30 cellular contexts compared by ENCODE assay signal in the genomic region with DNA sequence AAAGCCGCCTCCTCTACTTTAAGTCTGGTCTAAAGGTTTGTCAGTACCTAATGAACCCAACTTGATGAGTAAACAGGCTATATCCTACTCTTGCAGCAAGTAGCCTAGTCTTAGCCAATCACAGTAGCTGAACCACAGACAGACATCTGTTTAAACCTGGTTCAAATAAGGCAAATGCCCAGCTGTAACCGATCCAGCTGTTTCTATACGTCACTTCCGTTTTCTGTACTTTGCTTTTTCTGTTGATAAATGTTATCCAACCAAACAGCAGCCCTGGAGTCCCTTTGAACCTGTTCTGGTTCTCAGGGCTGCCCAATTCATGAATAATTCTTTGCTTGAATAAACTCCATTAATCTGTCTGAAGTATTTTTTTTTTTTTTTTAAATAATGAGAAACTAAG.
"Had no signal": no experiment of that assay in that cellular context is flagged by ENCODE, and none has a peak within 500 bp of the region (broad histone marks: within the 10 kb centered on the region; RNA-seq: fewer than 3 reads in every experiment).

No MANE protein-coding gene starts in this region.

- H3K36me3 Mint-ChIP-seq: activated naive CD8-positive, alpha-beta T cell treated with anti-CD3 and anti-CD28 coated beads for 36 hours had no signal

- H3K27me3 ChIP-seq: brain microvascular endothelial cell, SJCRH30 had no signal

- ATAC-seq: activated CD8-positive, alpha-beta T cell treated with anti-CD3 and anti-CD28 coated beads for 36 hours; activated T-cell treated with anti-CD3 and anti-CD28 coated beads, Interleukin-2, amount 50 U/mL, for 72 hours; activated T-helper 17 cell treated with anti-CD3 and anti-CD28 coated beads, Interleukin-2, amount 50 U/mL, for 72 hours; Panc1 had no signal

- H3K9me3 Mint-ChIP-seq: activated CD4-positive, alpha-beta T cell treated with anti-CD3 and anti-CD28 coated beads, Interleukin-2, amount 10 ng/mL, durations not matched to agents 24 days and 14 days; activated CD8-positive, alpha-beta T cell treated with anti-CD3 and anti-CD28 coated beads for 36 hours; activated naive CD8-positive, alpha-beta T cell treated with anti-CD3 and anti-CD28 coated beads for 36 hours; activated T-cell treated with anti-CD3 and anti-CD28 coated beads, Interleukin-2, amount 50 U/mL, for 72 hours; activated T-helper 17 cell treated with anti-CD3 and anti-CD28 coated beads, Interleukin-2, amount 50 U/mL, for 72 hours had no signal

- DNase-seq: activated CD4-positive, alpha-beta T cell treated with anti-CD3 and anti-CD28 coated beads, Interleukin-2, amount 10 ng/mL, durations not matched to agents 24 days and 14 days; activated CD4-positive, alpha-beta T cell treated with anti-CD3 and anti-CD28 coated beads, Interleukin-2, amount 50 U/mL, for 4 hours; activated CD4-positive, CD25-positive, alpha-beta regulatory T cell; activated CD8-positive, alpha-beta T cell treated with anti-CD3 and anti-CD28 coated beads for 36 hours; activated effector memory CD4-positive, alpha-beta T cell treated with anti-CD3 and anti-CD28 coated beads, Interleukin-2, amount 50 U/mL, for 16 hours; activated naive CD4-positive, alpha-beta T cell; activated naive CD4-positive, alpha-beta T cell treated with anti-CD3 and anti-CD28 coated beads, Interleukin-2, amount 50 U/mL, for 16 hours; activated naive CD8-positive, alpha-beta T cell treated with anti-CD3 and anti-CD28 coated beads for 36 hours; activated T-cell treated with anti-CD3 and anti-CD28 coated beads, Interleukin-2, amount 50 U/mL, for 1 hour; activated T-cell treated with anti-CD3 and anti-CD28 coated beads, Interleukin-2, amount 50 U/mL, for 72 hours; amniotic stem cell; aorta; brain microvascular endothelial cell; central memory CD4-positive, alpha-beta T cell; Karpas-422; NCI-H1048; NCI-H1105 treated with DMSO at 0.1 percent for 48 hours; NCI-H1436; NCI-H1694; NCI-H2029; NCI-H345; NCI-H524 treated with DMSO at 0.1 percent for 48 hours; NK-92 treated with Interleukin-12 subunit alpha and Interleukin-12 subunit beta, amount 100 ng/mL, for 24 hours; SHP77; SJCRH30; T1000; WERI-Rb-1 had no signal

- H3K9me3 ChIP-seq: SJCRH30 had no signal

- H3K36me3 ChIP-seq: brain microvascular endothelial cell, SJCRH30, WERI-Rb-1 had no signal

- H3K4me1 Mint-ChIP-seq: activated T-helper 17 cell treated with anti-CD3 and anti-CD28 coated beads, Interleukin-2, amount 50 U/mL, for 72 hours had no signal

- H3K4me3 ChIP-seq: SJCRH30, SK-N-MC had no signal

- H3K4me1 ChIP-seq: SJCRH30 had no signal

- H3K27ac ChIP-seq: brain microvascular endothelial cell, SJCRH30, SK-N-MC, WERI-Rb-1 had no signal

- H3K4me3 Mint-ChIP-seq: activated CD4-positive, alpha-beta T cell treated with anti-CD3 and anti-CD28 coated beads, Interleukin-2, amount 10 ng/mL, durations not matched to agents 24 days and 14 days; activated CD8-positive, alpha-beta T cell treated with anti-CD3 and anti-CD28 coated beads for 36 hours; activated naive CD8-positive, alpha-beta T cell treated with anti-CD3 and anti-CD28 coated beads for 36 hours; activated T-cell treated with anti-CD3 and anti-CD28 coated beads, Interleukin-2, amount 50 U/mL, for 72 hours; activated T-helper 17 cell treated with anti-CD3 and anti-CD28 coated beads, Interleukin-2, amount 50 U/mL, for 72 hours had no signal

- H3K27ac Mint-ChIP-seq: activated CD4-positive, alpha-beta T cell treated with anti-CD3 and anti-CD28 coated beads, Interleukin-2, amount 10 ng/mL, durations not matched to agents 24 days and 14 days; activated CD8-positive, alpha-beta T cell treated with anti-CD3 and anti-CD28 coated beads for 36 hours; activated naive CD8-positive, alpha-beta T cell treated with anti-CD3 and anti-CD28 coated beads for 36 hours; activated T-cell treated with anti-CD3 and anti-CD28 coated beads, Interleukin-2, amount 50 U/mL, for 72 hours; activated T-helper 17 cell treated with anti-CD3 and anti-CD28 coated beads, Interleukin-2, amount 50 U/mL, for 72 hours had no signal
